In genomic region chr1:204074274-204075115, GRCh38 we compare ENCODE assay signal across 8 cellular contexts. TPM values are rescaled to one million over a fixed set of nuclear protein-coding genes. Genes with fewer than 3 reads are reported as not detected.
DNase-seq lines count a peak whose midpoint lies in the region; ATAC-seq, FAIRE-seq and TF ChIP-seq lines count a peak whose summit lies in the region.

No MANE protein-coding gene starts in this region.

- H3K27me3 ChIP-seq in HUES48 (ENCODE audit: control insufficient read depth, insufficient read depth, low read length) (peaks cover 8% of the 10 kb centered on the region), foreskin keratinocyte (no peaks in the 10 kb centered on the region)

- H3K4me3 ChIP-seq in HUES48 (ENCODE audit: low read depth, low read length), result peak overlapping the region; percentile 91

- H3K36me3 Mint-ChIP-seq in CD14-positive monocyte, result peaks cover 0 to 4% of the 10 kb centered on the region in 2 donors
- H3K36me3 Mint-ChIP-seq in activated CD8-positive, alpha-beta T cell treated with anti-CD3 and anti-CD28 coated beads for 36 hours (ENCODE audit: low read depth), result no peaks in the 10 kb centered on the region
- no peaks in the 10 kb centered on the region for H3K36me3 Mint-ChIP-seq in natural killer cell

- peaks cover 79 to 84% (median 84%) of the 10 kb centered on the region in 3 donors for H3K27me3 Mint-ChIP-seq in CD14-positive monocyte (ENCODE audit: low read depth in 3 of 3)
- H3K27me3 Mint-ChIP-seq in activated CD8-positive, alpha-beta T cell treated with anti-CD3 and anti-CD28 coated beads for 36 hours, result peaks cover 63% of the 10 kb centered on the region
- peaks cover 0 to 3% of the 10 kb centered on the region in 2 donors for H3K27me3 Mint-ChIP-seq in natural killer cell (ENCODE audit: low read depth in 2 of 2)

- DNase-seq in CD14-positive monocyte (ENCODE audit: low spot score) (no peak), foreskin keratinocyte (peak in 1 of 2 donors; percentile 54), natural killer cell (peak; percentile 24), OCI-M2 (lab: John Stamatoyannopoulos, UW; ENCODE audit: unreplicated experiment) (no peak), GM19239 (ENCODE audit: insufficient read length, low spot score) (no peak)
- DNase-seq in activated CD8-positive, alpha-beta T cell treated with anti-CD3 and anti-CD28 coated beads for 36 hours, result peak; percentile 7

- H3K4me3 Mint-ChIP-seq in CD14-positive monocyte (peak overlapping the region; percentile 86 to 95), natural killer cell (peak overlapping the region; percentile 96)
- peak overlapping the region; percentile 65 for H3K4me3 Mint-ChIP-seq in activated CD8-positive, alpha-beta T cell treated with anti-CD3 and anti-CD28 coated beads for 36 hours

- no peak for ATAC-seq in activated CD8-positive, alpha-beta T cell treated with anti-CD3 and anti-CD28 coated beads for 36 hours
- ATAC-seq in foreskin keratinocyte, result peak; percentile 13
- peak in 1 of 3 donors; percentile 9 for ATAC-seq in natural killer cell
- no peak for ATAC-seq in GM21447 (IDR thresholded peaks at IDR 0.05; ENCODE audit: unreplicated experiment)

- POLR2A ChIA-PET in activated CD8-positive, alpha-beta T cell treated with anti-CD3 and anti-CD28 coated beads for 36 hours (lab: Charles Lee), result interaction anchor here (0.5 kb wide), 1 partner anchor 201 kb away, joined by 3 read pairs; no protein-coding TSS in a partner anchor

- no peak for FAIRE-seq in GM19239 (lab: Jason Lieb, UNC)

- intact Hi-C loops in CD14-positive monocyte (cut with micrococcal nuclease) (no loop called here), natural killer cell (cut with micrococcal nuclease) (no loop called here)
- intact Hi-C loops in activated CD8-positive, alpha-beta T cell treated with anti-CD3 and anti-CD28 coated beads for 36 hours (cut with micrococcal nuclease), result no loop called here

- H3K9me3 Mint-ChIP-seq in CD14-positive monocyte (peaks cover 0 to 23% (median 13%) of the 10 kb centered on the region in 7 donors), natural killer cell (no peaks in the 10 kb centered on the region)
- no peaks in the 10 kb centered on the region for H3K9me3 Mint-ChIP-seq in activated CD8-positive, alpha-beta T cell treated with anti-CD3 and anti-CD28 coated beads for 36 hours

- H3K27ac Mint-ChIP-seq in CD14-positive monocyte, result no peak overlapping the region
- no peak overlapping the region for H3K27ac Mint-ChIP-seq in activated CD8-positive, alpha-beta T cell treated with anti-CD3 and anti-CD28 coated beads for 36 hours
- peak overlapping the region; percentile 16 to 85 for H3K27ac Mint-ChIP-seq in natural killer cell

- H3K9ac ChIP-seq in HUES48 (ENCODE audit: low read depth, low read length), result peak overlapping the region; percentile 54

- CTCF ChIA-PET in activated CD8-positive, alpha-beta T cell treated with anti-CD3 and anti-CD28 coated beads for 36 hours (lab: Charles Lee), result interaction anchor here (1.3 kb wide), 1 partner anchor 57 kb away, joined by 3 read pairs; no protein-coding TSS in a partner anchor

- H3K4me1 ChIP-seq in HUES48 (ENCODE audit: control insufficient read depth, insufficient read depth, low read length), result peaks cover 41% of the 10 kb centered on the region
- no peaks in the 10 kb centered on the region for H3K4me1 ChIP-seq in foreskin keratinocyte

- H3K27ac ChIP-seq in HUES48 (ENCODE audit: low read depth, low read length), result peak overlapping the region; percentile 70
- H3K27ac ChIP-seq in foreskin keratinocyte, result peak overlapping the region; percentile 34

- H3K9me3 ChIP-seq in HUES48 (ENCODE audit: control insufficient read depth, insufficient read depth, low read length), result no peaks in the 10 kb centered on the region

- no peaks in the 10 kb centered on the region for H3K36me3 ChIP-seq in HUES48 (ENCODE audit: control insufficient read depth, insufficient read depth, low read length)

- H3K4me1 Mint-ChIP-seq in CD14-positive monocyte (peaks cover 27% of the 10 kb centered on the region), natural killer cell (peaks cover 30 to 35% of the 10 kb centered on the region in 2 donors)
- H3K4me1 Mint-ChIP-seq in activated CD8-positive, alpha-beta T cell treated with anti-CD3 and anti-CD28 coated beads for 36 hours (ENCODE audit: low read depth), result peaks cover 13% of the 10 kb centered on the region

- TF ChIP-seq CTCF in CD14-positive monocyte (IDR thresholded peaks at IDR 0.05), result no peak
- TF ChIP-seq CTCF in activated CD8-positive, alpha-beta T cell treated with anti-CD3 and anti-CD28 coated beads for 36 hours (IDR thresholded peaks at IDR 0.05), result no peak
- TF ChIP-seq CTCF in foreskin keratinocyte (conservative IDR thresholded peaks at IDR 0.05), result no peak
- no peak for TF ChIP-seq CTCF in natural killer cell (IDR thresholded peaks at IDR 0.05)

RNA-seq across cellular contexts. Expression of gene SOX13, which starts 1.6 kb away (rescaled TPM):
- polyA plus RNA-seq in CD14-positive monocyte, result not detected
- 1 to 10 TPM; 1.6 to 1.7 TPM for total RNA-seq in activated CD8-positive, alpha-beta T cell treated with anti-CD3 and anti-CD28 coated beads for 36 hours
- 9.5 and 10.6 TPM in 2 replicates for total RNA-seq in foreskin keratinocyte
- 7.1 and 7.7 TPM in 2 replicates for polyA plus RNA-seq in foreskin keratinocyte
- total RNA-seq in natural killer cell, result 10 to 100 TPM; 27.3 to 44.7 (median 41.4) TPM

Comparison
In these comparisons a context has a peak if more than half of its experiments do, and no peak if none do; other contexts are left out.
1. DNase-seq: peak in activated CD8-positive, alpha-beta T cell treated with anti-CD3 and anti-CD28 coated beads for 36 hours (single experiment) and natural killer cell (single experiment); none in CD14-positive monocyte (single experiment), OCI-M2 (single experiment) and GM19239 (single experiment).
2. H3K27ac Mint-ChIP-seq: peak in natural killer cell (2 of 2); none in CD14-positive monocyte (0 of 7) and activated CD8-positive, alpha-beta T cell treated with anti-CD3 and anti-CD28 coated beads for 36 hours (single experiment).
3. Peak in every context shown above with its lines, with median percentiles within 50 percentile points of each other: H3K4me3 Mint-ChIP-seq.